Comparison of ENCODE assay signal across 28 cellular contexts in the genomic region with DNA sequence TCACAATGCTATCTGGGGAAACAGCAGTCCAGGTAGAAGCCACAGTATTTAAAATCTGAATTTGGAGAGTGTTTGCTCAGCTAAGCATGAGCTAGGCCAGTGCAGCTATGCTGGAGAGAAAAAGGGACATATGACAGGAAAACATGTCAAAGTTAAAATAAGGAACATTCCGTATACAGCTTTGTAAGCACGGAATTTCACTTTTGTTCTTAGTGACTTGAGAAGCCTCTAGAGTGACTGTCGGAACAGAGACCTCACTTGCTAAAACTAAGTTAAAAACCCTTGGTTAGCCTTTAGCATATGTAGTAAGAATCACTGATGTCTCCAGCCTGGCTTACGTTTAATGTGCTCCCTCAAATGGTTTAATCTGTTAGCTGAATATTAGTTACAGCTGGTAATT.
"Had no signal": no experiment of that assay in that cellular context is flagged by ENCODE, and none has a peak within 500 bp of the region (broad histone marks: within the 10 kb centered on the region; RNA-seq: fewer than 3 reads in every experiment).

No MANE protein-coding gene starts in this region.

- H3K27me3 Mint-ChIP-seq: naive thymus-derived CD8-positive, alpha-beta T cell; progenitor cell of endocrine pancreas; stimulated activated naive B cell treated with anti-CD40 and anti-IgM and Interleukin-4, amounts not matched to agents 10 μg/mL and 1 μg/mL and 100 μg/mL, for 72 hours had no signal

- H3K9me3 Mint-ChIP-seq: nephron, neural crest cell had no signal

- H3K36me3 ChIP-seq: left lung, lower lobe of right lung, neutrophil, ovary, right atrium auricular region, right lobe of liver, stomach, suprapubic skin, thoracic aorta, tibial artery, upper lobe of right lung had no signal

- H3K27ac ChIP-seq: left lung, lower lobe of right lung, neutrophil, ovary, right atrium auricular region, right lobe of liver, stomach, suprapubic skin, thoracic aorta, tibial artery, upper lobe of right lung had no signal

- H3K4me3 Mint-ChIP-seq: immature natural killer cell; naive thymus-derived CD8-positive, alpha-beta T cell; nephron; neural crest cell; stimulated activated naive B cell treated with anti-CD40 and anti-IgM and Interleukin-4, amounts not matched to agents 10 μg/mL and 1 μg/mL and 100 μg/mL, for 72 hours had no signal

- H3K4me2 ChIP-seq: smooth muscle cell had no signal

- H3K4me3 ChIP-seq: left lung, lower lobe of right lung, ovary, right atrium auricular region, right lobe of liver, smooth muscle cell, stomach, suprapubic skin, thoracic aorta, tibial artery, upper lobe of right lung had no signal

- DNase-seq: hypothalamus; immature natural killer cell; kidney; left colon; left lung; lower lobe of right lung; mammary epithelial cell; mesenchymal stem cell; naive thymus-derived CD8-positive, alpha-beta T cell; occipital lobe; ovary; right lobe of liver; stimulated activated CD4-positive, alpha-beta T cell treated with anti-CD3 and anti-CD28 coated beads, Interleukin-1b, Interleukin-23, amount 100 ng/mL, for 48 hours; stimulated activated CD4-positive, alpha-beta T cell treated with anti-CD3 and anti-CD28 coated beads, Interleukin-2, amount 100 ng/mL, for 48 hours; stimulated activated naive B cell treated with anti-CD40 and anti-IgM and Interleukin-4, amounts not matched to agents 10 μg/mL and 1 μg/mL and 100 μg/mL, for 72 hours; stimulated activated naive CD8-positive, alpha-beta T cell treated with anti-CD3 and anti-CD28 coated beads, Interleukin-15, Interleukin-2, amounts not matched to agents 100 U/mL and 50 U/mL, for 24 hours; stomach; tibial artery; trophoblast cell; upper lobe of right lung had no signal

- H3K4me1 Mint-ChIP-seq: immature natural killer cell; naive thymus-derived CD8-positive, alpha-beta T cell; nephron; neural crest cell; stimulated activated naive B cell treated with anti-CD40 and anti-IgM and Interleukin-4, amounts not matched to agents 10 μg/mL and 1 μg/mL and 100 μg/mL, for 72 hours had no signal

- H3K4me1 ChIP-seq: left lung, lower lobe of right lung, right atrium auricular region, right lobe of liver, stomach, suprapubic skin, tibial artery, upper lobe of right lung had no signal

- H3K27me3 ChIP-seq: left lung, neutrophil, ovary, right atrium auricular region, right lobe of liver, stomach, suprapubic skin, tibial artery, upper lobe of right lung had no signal

- H3K27ac Mint-ChIP-seq: immature natural killer cell; naive thymus-derived CD8-positive, alpha-beta T cell; nephron; progenitor cell of endocrine pancreas; stimulated activated naive B cell treated with anti-CD40 and anti-IgM and Interleukin-4, amounts not matched to agents 10 μg/mL and 1 μg/mL and 100 μg/mL, for 72 hours had no signal

- ATAC-seq: left colon; left lung; lower lobe of right lung; naive thymus-derived CD8-positive, alpha-beta T cell; right lobe of liver; stimulated activated naive CD8-positive, alpha-beta T cell treated with anti-CD3 and anti-CD28 coated beads, Interleukin-15, Interleukin-2, amounts not matched to agents 100 U/mL and 50 U/mL, for 24 hours; upper lobe of right lung had no signal

- H3K9me3 ChIP-seq: left lung, lower lobe of right lung, neutrophil, ovary, right atrium auricular region, right lobe of liver, stomach, suprapubic skin, thoracic aorta, tibial artery, upper lobe of right lung had no signal

- H3K36me3 Mint-ChIP-seq: immature natural killer cell; naive thymus-derived CD8-positive, alpha-beta T cell; stimulated activated naive B cell treated with anti-CD40 and anti-IgM and Interleukin-4, amounts not matched to agents 10 μg/mL and 1 μg/mL and 100 μg/mL, for 72 hours had no signal
